Comparison of ENCODE assay signal across 23 cellular contexts in the genomic region with DNA sequence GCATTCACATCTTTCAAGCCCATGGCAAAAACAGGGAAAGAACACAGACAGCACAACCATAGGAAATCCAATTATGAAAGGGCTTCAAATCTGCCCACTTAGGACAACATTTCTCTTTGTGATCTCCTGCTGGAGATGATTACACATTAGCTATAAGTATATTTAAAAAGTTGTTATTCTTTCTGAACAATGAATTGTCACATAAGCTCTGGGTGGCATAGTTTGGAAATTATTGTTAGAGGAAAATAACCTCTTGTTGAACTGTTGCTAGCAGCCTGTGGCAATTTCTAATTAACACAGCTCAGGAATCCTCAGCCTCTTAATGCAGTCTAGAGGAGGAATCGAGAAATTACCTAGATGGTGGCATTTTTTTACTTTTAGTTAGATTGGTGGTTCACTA. TPM values are rescaled to one million over a fixed set of nuclear protein-coding genes. Genes with fewer than 3 reads are reported as not detected.
"Had no signal": no experiment of that assay in that cellular context is flagged by ENCODE, and none has a peak within 500 bp of the region (broad histone marks: within the 10 kb centered on the region; RNA-seq: fewer than 3 reads in every experiment).

No MANE protein-coding gene starts in this region.

- H3K9me3 ChIP-seq: adrenal gland, MG63, SJCRH30 had no signal

- H3K4me3 ChIP-seq: adrenal gland, MG63, SJCRH30 had no signal

- H3K27ac ChIP-seq: adrenal gland, SJCRH30 had no signal

- DNase-seq: activated CD4-positive, alpha-beta T cell treated with anti-CD3 and anti-CD28 coated beads for 48 hours; activated CD4-positive, alpha-beta T cell treated with anti-CD3 and anti-CD28 coated beads, Interleukin-2, amount 50 U/mL, for 4 hours; activated CD4-positive, CD25-positive, alpha-beta regulatory T cell treated with anti-CD3 and anti-CD28 coated beads, Interleukin-2, amount 50 U/mL, for 72 hours; activated CD8-positive, alpha-beta memory T cell treated with anti-CD3 and anti-CD28 coated beads, Interleukin-2, amount 50 U/mL, for 48 hours; activated CD8-positive, alpha-beta T cell treated with anti-CD3 and anti-CD28 coated beads, Interleukin-2, amount 10 ng/mL, durations not matched to agents 7 days and 5 days; activated naive CD4-positive, alpha-beta T cell treated with anti-CD3 and anti-CD28 coated beads, Interleukin-2, amount 50 U/mL, for 16 hours; activated naive CD8-positive, alpha-beta T cell treated with anti-CD3 and anti-CD28 coated beads, Interleukin-2, amount 10 ng/mL, durations not matched to agents 7 days and 5 days; activated T-cell treated with anti-CD3 and anti-CD28 coated beads, Interleukin-2, amount 50 U/mL, for 1 hour; adrenal gland; anterior cingulate cortex; cerebellar nuclear complex; MG63; MV-4-11; NCI-H1092 treated with DMSO at 0.1 percent for 48 hours; NCI-H1417 treated with DMSO at 0.1 percent for 48 hours; NCI-H1694; NCI-H2029 treated with DMSO at 0.1 percent for 48 hours; NCI-H510A treated with DMSO at 0.1 percent for 48 hours; OCI-M1; RPMI8226; SJCRH30 had no signal

- H3K4me1 ChIP-seq: adrenal gland, SJCRH30 had no signal

- H3K27me3 ChIP-seq: adrenal gland, MG63, SJCRH30 had no signal

- H3K36me3 ChIP-seq: adrenal gland, MG63, SJCRH30 had no signal

RNA-seq across cellular contexts. Expression of a gene that starts 54.9 kb away (rescaled TPM):
- total RNA-seq: activated CD8-positive, alpha-beta T cell treated with anti-CD3 and anti-CD28 coated beads, Interleukin-2, amount 10 ng/mL, durations not matched to agents 7 days and 5 days; cardiac septum; Right ventricle myocardium inferior had no signal
